In genomic region chr12:30939234-30939633, GRCh38 we compare ENCODE assay signal across 16 cellular contexts. TPM values are rescaled to one million over a fixed set of nuclear protein-coding genes. Genes with fewer than 3 reads are reported as not detected.
"Had no signal": no experiment of that assay in that cellular context is flagged by ENCODE, and none has a peak within 500 bp of the region (broad histone marks: within the 10 kb centered on the region; RNA-seq: fewer than 3 reads in every experiment).

No MANE protein-coding gene starts in this region.

- DNase-seq: activated CD4-positive, alpha-beta T cell treated with anti-CD3 and anti-CD28 coated beads, Interleukin-2, amount 50 U/mL, for 4 hours; activated CD4-positive, CD25-positive, alpha-beta regulatory T cell treated with anti-CD3 and anti-CD28 coated beads, Interleukin-2, amount 50 U/mL, for 72 hours; activated effector memory CD4-positive, alpha-beta T cell treated with Interleukin-2 at 50 U/mL for 16 hours; activated T-cell treated with anti-CD3 and anti-CD28 coated beads, Interleukin-2, amount 50 U/mL, for 1 hour; foreskin keratinocyte; head of caudate nucleus; left lung; ovary; stimulated activated CD4-positive, alpha-beta T cell treated with anti-CD3 and anti-CD28 coated beads, Interleukin-2, amount 100 ng/mL, for 48 hours; stimulated activated naive CD8-positive, alpha-beta T cell treated with anti-CD3 and anti-CD28 coated beads, Interleukin-15, Interleukin-2, amounts not matched to agents 100 U/mL and 50 U/mL, for 24 hours had no signal

- H3K36me3 Mint-ChIP-seq: activated naive CD4-positive, alpha-beta T cell treated with anti-CD3 and anti-CD28 coated beads, Interleukin-2, amount 50 U/mL, for 72 hours; memory B cell had no signal

- H3K27ac ChIP-seq: foreskin keratinocyte, left lung, ovary, suprapubic skin had no signal

- H3K4me1 ChIP-seq: foreskin keratinocyte, left lung, suprapubic skin had no signal

- FAIRE-seq: bronchial epithelial cell, islet of Langerhans had no signal

- H3K9me3 ChIP-seq: left lung, ovary, suprapubic skin had no signal

- H3K36me3 ChIP-seq: left lung, ovary, suprapubic skin had no signal

- H3K4me1 Mint-ChIP-seq: memory B cell had no signal

- H3K4me3 ChIP-seq: left lung, ovary, suprapubic skin had no signal

- H3K27ac Mint-ChIP-seq: activated naive CD4-positive, alpha-beta T cell treated with anti-CD3 and anti-CD28 coated beads, Interleukin-2, amount 50 U/mL, for 72 hours; memory B cell; type B pancreatic cell had no signal

- H3K27me3 ChIP-seq: left lung, ovary, suprapubic skin had no signal

- H3K9me3 Mint-ChIP-seq: activated naive CD4-positive, alpha-beta T cell treated with anti-CD3 and anti-CD28 coated beads, Interleukin-2, amount 50 U/mL, for 72 hours; memory B cell; type B pancreatic cell had no signal

- H3K4me3 Mint-ChIP-seq: memory B cell, type B pancreatic cell had no signal

RNA-seq across cellular contexts. Expression of gene TSPAN11, which starts 12.7 kb away (rescaled TPM):
- total RNA-seq: activated naive CD4-positive, alpha-beta T cell treated with anti-CD3 and anti-CD28 coated beads, Interleukin-2, amount 50 U/mL, for 72 hours; bronchial epithelial cell; foreskin keratinocyte had no signal
